Comparison of ENCODE assay signal across 8 cellular contexts in the genomic region with DNA sequence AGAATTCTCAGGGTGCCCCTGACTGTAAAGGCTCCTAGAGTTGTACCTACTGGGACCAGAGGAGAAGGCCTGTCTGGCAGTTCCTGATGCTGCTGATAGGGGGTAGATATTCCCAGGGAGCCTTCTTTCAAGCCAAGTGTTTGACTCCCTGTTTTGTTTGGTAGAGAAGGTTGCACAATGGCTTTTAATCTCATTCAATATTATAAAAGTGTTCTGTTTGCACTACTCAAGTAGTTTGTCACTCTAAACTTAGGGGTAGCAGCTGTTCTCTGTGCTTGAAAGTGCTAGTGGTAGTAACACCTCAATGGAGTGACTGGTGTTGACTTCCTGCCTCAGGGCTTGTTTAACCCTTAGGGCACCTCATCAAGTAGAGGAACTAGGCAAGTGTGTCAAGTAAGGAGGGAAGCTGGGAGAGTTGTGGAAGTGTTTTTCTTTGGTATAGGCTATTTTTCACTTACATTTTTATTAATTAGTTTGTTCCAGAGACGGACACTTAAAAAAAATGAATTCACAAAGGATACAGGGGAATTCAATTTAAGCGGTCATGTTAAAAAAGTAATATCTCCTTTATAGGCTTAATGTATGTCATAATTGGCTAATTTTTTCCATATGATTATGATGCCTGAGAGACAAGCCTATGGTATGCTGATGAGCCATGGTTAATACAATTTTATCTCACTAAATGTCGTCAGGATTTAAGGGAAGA. TPM values are rescaled to one million over a fixed set of nuclear protein-coding genes. Genes with fewer than 3 reads are reported as not detected.
DNase-seq lines count a peak whose midpoint lies in the region; ATAC-seq and TF ChIP-seq lines count a peak whose summit lies in the region.

No MANE protein-coding gene starts in this region.

- H3K27me3 ChIP-seq in SK-N-SH (ENCODE audit: insufficient read depth) (no peaks in the 10 kb centered on the region), tibial artery (no peaks in the 10 kb centered on the region)

- no peak overlapping the region for H3K4me2 ChIP-seq in SK-N-SH

- H4K20me1 ChIP-seq in SK-N-SH (ENCODE audit: insufficient read depth): no peaks in the 10 kb centered on the region

- H3K79me2 ChIP-seq in SK-N-SH (ENCODE audit: insufficient read depth): no peaks in the 10 kb centered on the region

- no peak for TF ChIP-seq POLR2A in GM18505 (IDR thresholded peaks at IDR 0.05; ENCODE audit: borderline replicate concordance, extremely low read depth, insufficient read depth, insufficient read length)

- peak; percentile 20; the same call in 1 of the 2 replicates for TF ChIP-seq CTCF in SK-N-SH (IDR thresholded peaks at IDR 0.05)
- TF ChIP-seq CTCF in tibial artery (IDR thresholded peaks at IDR 0.05): peak in 1 of 2 experiments; percentile 21

- TF ChIP-seq RAD21 in SK-N-SH (IDR thresholded peaks at IDR 0.05; ENCODE audit: low read length): no peak

- H3K27ac ChIP-seq in SK-N-SH (ENCODE audit: low read depth in 2 of 2, low read length in 1 of 2) (peak overlapping the region in 1 of 2 experiments; percentile 53; a peak in 2 of 4 replicates), tibial artery (peak overlapping the region; percentile 57 to 81)

- H3K9me3 ChIP-seq in SK-N-SH: no peaks in the 10 kb centered on the region
- no peaks in the 10 kb centered on the region for H3K9me3 ChIP-seq in tibial artery

- no peak overlapping the region for H3K4me3 ChIP-seq in SK-N-SH (ENCODE audit: low read depth in 2 of 2, low read length in 1 of 2)
- H3K4me3 ChIP-seq in tibial artery: peak overlapping the region in 1 of 2 donors; percentile 32

- WGBS in SK-N-SH (ENCODE audit: low lambda C conversion rate): 65% methylated on average over 3 of the region's 3 CpGs

- peak; percentile 28 for DNase-seq in activated gamma-delta T cell treated with Interleukin-2 at 50 U/mL for 16 hours
- no peak for DNase-seq in activated gamma-delta T cell (lab: John Stamatoyannopoulos, UW)
- peak; percentile 47 for DNase-seq in SK-N-SH
- peak; percentile 16 for DNase-seq in iPS DF 4.7 (ENCODE audit: extremely low read depth, low spot score)
- no peak for DNase-seq in tibial artery
- DNase-seq in T1000 (lab: John Stamatoyannopoulos, UW): no peak
- no peak for DNase-seq in stimulated activated CD4-positive, alpha-beta T cell treated with anti-CD3 and anti-CD28 coated beads, Interleukin-2, amount 100 ng/mL, for 24 hours

- peaks cover 2 to 19% of the 10 kb centered on the region in 2 experiments for H3K36me3 ChIP-seq in SK-N-SH (replicated peaks in 1 of 2; ENCODE audit: control insufficient read depth in 1 of 2, insufficient read depth in 2 of 2, low read length in 1 of 2)
- peaks cover 20 to 26% (median 23%) of the 10 kb centered on the region in 3 donors for H3K36me3 ChIP-seq in tibial artery

- no peak for ATAC-seq in GM18505 (IDR thresholded peaks at IDR 0.05; ENCODE audit: unreplicated experiment)

- H3K9me2 ChIP-seq in SK-N-SH: no peaks in the 10 kb centered on the region

- no peak for TF ChIP-seq EP300 in SK-N-SH (IDR thresholded peaks at IDR 0.05; ENCODE audit: borderline replicate concordance in 1 of 2, low read depth in 1 of 2, low read length in 1 of 2)

- POLR2A ChIA-PET in SK-N-SH (lab: Yijun Ruan, JAX): interaction anchor here (0.6 kb wide), 1 partner anchor 32 kb away, joined by 3 read pairs; no protein-coding TSS in a partner anchor

- intact Hi-C loops in tibial artery (cut with DNase I; ENCODE audit: low total_unique reads): no loop called here

- H3K9ac ChIP-seq in SK-N-SH: no peak overlapping the region

- no peak overlapping the region for H2AFZ ChIP-seq in SK-N-SH (ENCODE audit: low read depth)

- CTCF ChIA-PET in SK-N-SH (lab: Yijun Ruan, JAX): interaction anchor here (0.6 to 1.1 kb wide), 3 partner anchors 12 to 57 kb away, joined by 3 read pairs; no protein-coding TSS in a partner anchor

- no peaks in the 10 kb centered on the region for H3F3A ChIP-seq in SK-N-SH (replicated peaks; ENCODE audit: insufficient read depth)

- H3K4me1 ChIP-seq in SK-N-SH (ENCODE audit: control insufficient read depth in 1 of 2, insufficient read depth in 2 of 2, low read depth in 1 of 2, low read length in 1 of 2) (peaks cover 0 to 15% of the 10 kb centered on the region in 2 experiments; a peak in 1 of 4 replicates), tibial artery (peaks cover 0 to 31% (median 8%) of the 10 kb centered on the region in 4 donors)

TF ChIP-seq in SK-N-SH, 30 proteins besides CTCF, POLR2A, EP300 and RAD21:
- TF ChIP-seq GATA2 (CRISPR knock-in tag; IDR thresholded peaks at IDR 0.05) (no peak), MXI1 (IDR thresholded peaks at IDR 0.05; ENCODE audit: low read depth, low read length) (no peak), NRF1 (IDR thresholded peaks at IDR 0.05; ENCODE audit: low read depth, low read length) (no peak), RCOR1 (IDR thresholded peaks at IDR 0.05; ENCODE audit: low read length) (no peak), SMC3 (IDR thresholded peaks at IDR 0.05; ENCODE audit: low read depth, low read length) (no peak), MEF2A (IDR thresholded peaks at IDR 0.05; ENCODE audit: borderline replicate concordance, low read depth) (no peak), ELF1 (IDR thresholded peaks at IDR 0.05) (no peak), CHD2 (IDR thresholded peaks at IDR 0.05; ENCODE audit: low read length, partially characterized antibody) (no peak), TCF12 (IDR thresholded peaks at IDR 0.05) (no peak), FOXM1 (IDR thresholded peaks at IDR 0.05; ENCODE audit: low read depth) (no peak), GABPA (IDR thresholded peaks at IDR 0.05; ENCODE audit: low read depth) (no peak), SIN3A (IDR thresholded peaks at IDR 0.05; ENCODE audit: borderline replicate concordance, low read depth, low read length) (no peak), FOSL2 (IDR thresholded peaks at IDR 0.05; ENCODE audit: borderline replicate concordance, low read depth) (no peak), POLR2AphosphoS5 (IDR thresholded peaks at IDR 0.05; ENCODE audit: low read depth, low read length) (no peak)
- TF ChIP-seq, protein P1, sequence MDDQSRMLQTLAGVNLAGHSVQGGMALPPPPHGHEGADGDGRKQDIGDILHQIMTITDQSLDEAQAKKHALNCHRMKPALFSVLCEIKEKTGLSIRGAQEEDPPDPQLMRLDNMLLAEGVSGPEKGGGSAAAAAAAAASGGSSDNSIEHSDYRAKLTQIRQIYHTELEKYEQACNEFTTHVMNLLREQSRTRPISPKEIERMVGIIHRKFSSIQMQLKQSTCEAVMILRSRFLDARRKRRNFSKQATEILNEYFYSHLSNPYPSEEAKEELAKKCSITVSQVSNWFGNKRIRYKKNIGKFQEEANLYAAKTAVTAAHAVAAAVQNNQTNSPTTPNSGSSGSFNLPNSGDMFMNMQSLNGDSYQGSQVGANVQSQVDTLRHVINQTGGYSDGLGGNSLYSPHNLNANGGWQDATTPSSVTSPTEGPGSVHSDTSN (IDR thresholded peaks at IDR 0.05): no peak
- TF ChIP-seq, protein P2, sequence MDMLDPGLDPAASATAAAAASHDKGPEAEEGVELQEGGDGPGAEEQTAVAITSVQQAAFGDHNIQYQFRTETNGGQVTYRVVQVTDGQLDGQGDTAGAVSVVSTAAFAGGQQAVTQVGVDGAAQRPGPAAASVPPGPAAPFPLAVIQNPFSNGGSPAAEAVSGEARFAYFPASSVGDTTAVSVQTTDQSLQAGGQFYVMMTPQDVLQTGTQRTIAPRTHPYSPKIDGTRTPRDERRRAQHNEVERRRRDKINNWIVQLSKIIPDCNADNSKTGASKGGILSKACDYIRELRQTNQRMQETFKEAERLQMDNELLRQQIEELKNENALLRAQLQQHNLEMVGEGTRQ (IDR thresholded peaks at IDR 0.05; ENCODE audit: borderline replicate concordance, low read depth, low read length): no peak
TF ChIP-seq in SK-N-SH: peak in this region for 0.

RNA-seq across cellular contexts. Expression of a gene that starts 38.1 kb away (rescaled TPM):
- polyA plus RNA-seq in SK-N-SH (2012; rRNA removed): 5.1 and 6.6 TPM in 2 replicates
- polyA plus RNA-seq in SK-N-SH (2012; cell fraction: cytosol; rRNA removed): 5.2 and 6.2 TPM in 2 replicates
- 7.1 and 11.2 TPM in 2 replicates for polyA plus RNA-seq in SK-N-SH (2012; cell fraction: nucleus; rRNA removed)

RNA-seq across cellular contexts. Expression of a gene that starts 59.5 kb away (rescaled TPM):
- polyA plus RNA-seq in SK-N-SH (2012; rRNA removed): 22.1 and 28.7 TPM in 2 replicates
- 42.5 and 49.2 TPM in 2 replicates for polyA plus RNA-seq in SK-N-SH (2012; cell fraction: cytosol; rRNA removed)
- 11.6 and 17.3 TPM in 2 replicates for polyA plus RNA-seq in SK-N-SH (2012; cell fraction: nucleus; rRNA removed)

Comparison
In these comparisons a context has a peak if more than half of its experiments do, and no peak if none do; other contexts are left out.
1. DNase-seq: peak in activated gamma-delta T cell treated with Interleukin-2 at 50 U/mL for 16 hours (single experiment), SK-N-SH (single experiment) and iPS DF 4.7 (single experiment); none in activated gamma-delta T cell (single experiment), tibial artery (0 of 2), T1000 (single experiment) and stimulated activated CD4-positive, alpha-beta T cell treated with anti-CD3 and anti-CD28 coated beads, Interleukin-2, amount 100 ng/mL, for 24 hours (0 of 2).